In the genomic region with DNA sequence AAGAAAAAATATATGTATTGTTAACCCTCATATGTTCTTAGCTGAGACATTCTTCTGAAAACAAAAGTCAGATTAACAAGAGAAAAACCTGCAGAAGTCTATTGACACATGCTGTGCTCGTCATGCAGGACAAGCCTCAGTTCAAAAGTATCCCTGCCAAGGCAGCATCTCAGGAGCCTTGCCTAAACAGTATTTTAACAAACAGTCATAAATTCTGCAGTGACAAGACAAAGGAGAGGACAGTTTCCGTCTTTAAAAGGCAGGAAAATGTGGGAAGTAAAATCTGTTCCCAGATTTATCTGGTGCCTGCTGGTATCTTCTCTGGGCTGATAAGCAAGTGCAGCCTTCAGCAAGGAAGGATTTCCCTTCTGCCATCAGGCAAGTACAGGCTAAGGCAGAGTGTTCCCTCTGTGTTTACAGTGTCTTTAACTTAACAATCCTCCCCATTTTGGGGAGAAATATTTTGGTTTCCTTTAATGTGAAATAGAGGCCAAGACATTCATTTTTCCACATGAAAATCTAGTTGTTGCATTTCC, we compare ENCODE assay signal across 28 cellular contexts.
DNase-seq lines count a peak whose midpoint lies in the region; ATAC-seq, FAIRE-seq and TF ChIP-seq lines count a peak whose summit lies in the region.
"Had no signal": no experiment of that assay in that cellular context is flagged by ENCODE, and none has a peak within 500 bp of the region (broad histone marks: within the 10 kb centered on the region; RNA-seq: fewer than 3 reads in every experiment).

No MANE protein-coding gene starts in this region.

- intact Hi-C loops in right lobe of liver (cut with DNase I) (no loop called here), HepG2 (cut with micrococcal nuclease; ENCODE audit: unreplicated experiment) (no loop called here), body of pancreas (cut with DNase I) (no loop called here), left lung (cut with DNase I) (no loop called here)

- no peak overlapping the region for H3K4me3 Mint-ChIP-seq in WTC11

- BruUV-seq in HepG2 (replicated peaks; lab: Mats Ljungman, UMichigan): no TSS peak

- DNase-seq in right lobe of liver (no peak), HepG2 (ENCODE audit: low spot score) (no peak), WTC11 (ENCODE audit: low spot score) (no peak), left lobe of liver (ENCODE audit: low spot score) (no peak), body of pancreas (no peak), left lung (no peak), omental fat pad (ENCODE audit: low spot score) (no peak), epidermal melanocyte (ENCODE audit: insufficient read length, low spot score) (no peak)
- DNase-seq: 8988T; ACHN; Calu3; DND-41; GOT3; KBM-7; MV-4-11; NCI-H1105; NCI-H1436 treated with DMSO at 0.1 percent for 48 hours; NCI-H187 treated with DMSO at 0.1 percent for 48 hours; NCI-H446; NCI-H524 treated with DMSO at 0.1 percent for 48 hours; NCI-H82; NK-92 treated with Interleukin-12 subunit alpha and Interleukin-12 subunit beta, amount 100 ng/mL, for 24 hours; PC-3; SJCRH30 had no signal

- ATAC-seq in right lobe of liver (peak; percentile 55 to 85 (median 62)), HepG2 (no peak), WTC11 (peak; percentile 50), left lobe of liver (peak; percentile 53), body of pancreas (no peak), left lung (no peak), omental fat pad (ENCODE audit: low FRiP score) (no peak)
- ATAC-seq: HCT116, PC-3, Right ventricle myocardium inferior, SK-N-SH treated with all-trans-retinoic acid at 6 μM for 48 hours had no signal

- no peaks in the 10 kb centered on the region for H3K79me2 ChIP-seq in HepG2 (ENCODE audit: insufficient read depth, low read length)

- H3K27ac Mint-ChIP-seq in WTC11: 0 out of 2 replicates have a peak overlapping the region, but pooled peaks have one; percentile 25

- CTCF ChIA-PET in HepG2 (lab: Yijun Ruan, JAX; ENCODE audit: low intra/inter-chr PET ratio, low total read pairs): no interaction called here
- CTCF ChIA-PET in WTC11 (lab: Charles Lee): no interaction called here

- H3K27ac ChIP-seq in right lobe of liver: no peak overlapping the region
- H3K27ac ChIP-seq in HepG2 (ENCODE audit: extremely low read length, insufficient read depth, low read length): no peak overlapping the region
- H3K27ac ChIP-seq in body of pancreas: no peak overlapping the region
- H3K27ac ChIP-seq in left lung: no peak overlapping the region
- H3K27ac ChIP-seq: HL-60, SJCRH30 had no signal

- no peak for FAIRE-seq in HepG2 (lab: Jason Lieb, UNC)

- TF ChIP-seq EP300 in HepG2 (IDR thresholded peaks at IDR 0.05; ENCODE audit: low read depth in 2 of 2, low read length in 2 of 2) (no peak), HepG2 (CRISPR knock-in tag; IDR thresholded peaks at IDR 0.05; ENCODE audit: borderline replicate concordance) (no peak)

- no peak for TF ChIP-seq POLR2A in right lobe of liver (IDR thresholded peaks at IDR 0.05)
- TF ChIP-seq POLR2A in HepG2 (IDR thresholded peaks at IDR 0.05; ENCODE audit: insufficient read depth in 1 of 2, low read depth in 2 of 2, low read length in 2 of 2): no peak
- TF ChIP-seq POLR2A in body of pancreas (IDR thresholded peaks at IDR 0.05): no peak

- TF ChIP-seq CTCF in right lobe of liver (IDR thresholded peaks at IDR 0.05): no peak
- no peak for TF ChIP-seq CTCF in HepG2 (CRISPR knock-in tag; IDR thresholded peaks at IDR 0.05)
- no peak for TF ChIP-seq CTCF in WTC11 (IDR thresholded peaks at IDR 0.05)
- no peak for TF ChIP-seq CTCF in body of pancreas (IDR thresholded peaks at IDR 0.05)
- TF ChIP-seq CTCF in left lung (IDR thresholded peaks at IDR 0.05): no peak
- no peak for TF ChIP-seq CTCF in omental fat pad (IDR thresholded peaks at IDR 0.05)

- WGBS in right lobe of liver (ENCODE audit: insufficient coverage, low coverage, low lambda C conversion rate, missing lambda C conversion rate): 18% methylated on average over 2 of the region's 2 CpGs
- WGBS in HepG2 (ENCODE audit: low lambda C conversion rate): 0% methylated on average over 2 of the region's 2 CpGs
- WGBS in body of pancreas, 2 donors: 18 to 25% methylated on average over 2 of the region's 2 CpGs

- H3K27me3 ChIP-seq in right lobe of liver: no peaks in the 10 kb centered on the region
- peaks cover 0 to 5% of the 10 kb centered on the region in 2 experiments; a peak in 2 of 5 replicates for H3K27me3 ChIP-seq in HepG2 (ENCODE audit: control insufficient read depth in 1 of 2, insufficient read depth in 2 of 2, low read length in 2 of 2)
- H3K27me3 ChIP-seq in body of pancreas: no peaks in the 10 kb centered on the region
- H3K27me3 ChIP-seq in left lung: no peaks in the 10 kb centered on the region
- H3K27me3 ChIP-seq: SJCRH30 had no signal

- no peaks in the 10 kb centered on the region; the same call in 1 of the 2 replicates for H3K27me3 Mint-ChIP-seq in WTC11 (ENCODE audit: low read depth)

- H3K4me3 ChIP-seq in right lobe of liver (no peak overlapping the region), HepG2 (replicated peaks in 1 of 3; ENCODE audit: insufficient read depth in 1 of 3, low read depth in 2 of 3, low read length in 3 of 3) (no peak overlapping the region), body of pancreas (no peak overlapping the region), left lung (no peak overlapping the region)
- H3K4me3 ChIP-seq: SJCRH30 had no signal

- no peak overlapping the region for H3K4me2 ChIP-seq in HepG2 (ENCODE audit: low read depth, low read length)

- peaks cover 32% of the 10 kb centered on the region for H3K9me3 Mint-ChIP-seq in WTC11

- H3K36me3 ChIP-seq in right lobe of liver: no peaks in the 10 kb centered on the region
- H3K36me3 ChIP-seq in HepG2 (replicated peaks in 1 of 2; ENCODE audit: control insufficient read depth in 1 of 2, insufficient read depth in 2 of 2, low read length in 2 of 2): no peaks in the 10 kb centered on the region
- no peaks in the 10 kb centered on the region for H3K36me3 ChIP-seq in body of pancreas (replicated peaks in 1 of 2; ENCODE audit: insufficient read depth in 1 of 2, low read depth in 2 of 2)
- H3K36me3 ChIP-seq in left lung: no peaks in the 10 kb centered on the region
- H3K36me3 ChIP-seq: SJCRH30 had no signal

- H3K36me3 Mint-ChIP-seq in WTC11: peaks cover 22% of the 10 kb centered on the region

- H3K9ac ChIP-seq in HepG2 (ENCODE audit: insufficient read depth, low read depth, low read length): no peak overlapping the region

- H3K4me1 ChIP-seq in right lobe of liver (no peaks in the 10 kb centered on the region), HepG2 (ENCODE audit: insufficient read depth, low read length) (peaks cover 8% of the 10 kb centered on the region), body of pancreas (no peaks in the 10 kb centered on the region), left lung (no peaks in the 10 kb centered on the region)
- H3K4me1 ChIP-seq: SJCRH30 had no signal

- in situ Hi-C loops in HepG2 (cut with HindIII; ENCODE audit: extremely low pct_ligation_motif_present, low pct_unique_long_range_greater_than_20kb): no loop called here

- H3K9me3 ChIP-seq in right lobe of liver (no peaks in the 10 kb centered on the region), HepG2 (ENCODE audit: low read length) (no peaks in the 10 kb centered on the region), body of pancreas (no peaks in the 10 kb centered on the region), left lung (no peaks in the 10 kb centered on the region)
- H3K9me3 ChIP-seq: SJCRH30 had no signal

- TF ChIP-seq RAD21 in HepG2 (CRISPR knock-in tag; IDR thresholded peaks at IDR 0.05): no peak

- no peak overlapping the region for H2AFZ ChIP-seq in HepG2 (ENCODE audit: low read length)

- peaks cover 48% of the 10 kb centered on the region for H3K4me1 Mint-ChIP-seq in WTC11

- no peaks in the 10 kb centered on the region for H4K20me1 ChIP-seq in HepG2 (ENCODE audit: insufficient read depth, low read length)

- POLR2A ChIA-PET in HepG2 (lab: Yijun Ruan, JAX) (no interaction called here), WTC11 (lab: Charles Lee) (no interaction called here)

TF ChIP-seq in HepG2, 621 proteins besides CTCF, POLR2A, EP300 and RAD21 (continues in another document):
- no peak for TF ChIP-seq ZNF432 (CRISPR knock-in tag; IDR thresholded peaks at IDR 0.05; ENCODE audit: borderline replicate concordance)
- TF ChIP-seq ESRRA (CRISPR knock-in tag; IDR thresholded peaks at IDR 0.05; ENCODE audit: low read depth): no peak
- no peak for TF ChIP-seq ZNF138 (CRISPR knock-in tag; IDR thresholded peaks at IDR 0.05; ENCODE audit: low read depth)

TF ChIP-seq in WTC11, 78 proteins besides CTCF, POLR2A, EP300 and RAD21:
- TF ChIP-seq ZNF416 (CRISPR knock-in tag; IDR thresholded peaks at IDR 0.05): no peak

Comparison
In these comparisons a context has a peak if more than half of its experiments do, and no peak if none do; other contexts are left out.
1. ATAC-seq: peak in right lobe of liver (4 of 4), WTC11 (single experiment) and left lobe of liver (single experiment); none in HepG2 (single experiment), body of pancreas (single experiment), left lung (single experiment) and omental fat pad (single experiment).